Comparison of ENCODE assay signal across 10 cellular contexts in the genomic region with DNA sequence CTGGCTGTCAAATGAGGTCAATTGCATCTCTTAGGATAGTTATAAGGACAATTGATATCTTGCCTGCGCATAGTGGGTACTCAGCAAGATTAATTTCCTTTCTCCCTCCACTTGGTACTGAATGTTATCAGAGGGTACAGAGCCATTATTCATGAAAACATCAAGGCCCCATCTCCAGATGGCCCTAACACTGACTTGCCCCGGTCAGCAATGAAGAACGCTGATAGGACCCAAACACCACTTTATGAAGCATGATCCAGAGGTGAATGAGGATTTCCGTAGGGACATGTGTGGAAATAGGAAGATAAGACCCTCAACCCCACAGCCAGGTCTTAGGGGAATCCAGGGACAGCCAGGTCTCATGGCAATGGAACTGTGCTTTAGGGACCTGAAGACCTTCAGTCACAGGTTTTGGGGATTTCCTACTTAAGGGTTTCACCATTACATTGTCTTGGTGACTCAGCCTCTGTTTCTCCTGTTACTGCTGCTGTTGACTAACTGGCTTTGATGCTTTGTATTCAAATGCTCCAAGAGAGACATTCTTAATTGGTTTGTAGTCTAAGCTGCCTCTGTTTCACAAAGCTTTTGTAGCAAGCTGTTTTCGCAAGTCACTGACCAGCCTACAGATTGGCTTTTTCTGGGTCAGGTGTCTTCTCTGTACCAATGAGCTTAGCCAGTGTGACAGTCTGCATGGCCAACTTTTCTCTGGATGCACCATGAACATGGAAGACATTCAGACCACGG.
A peak's percentile ranks its signal among the peaks of the same experiment; 100 is the strongest.
DNase-seq lines count a peak whose midpoint lies in the region; ATAC-seq lines count a peak whose summit lies in the region.
"Had no signal": no experiment of that assay in that cellular context is flagged by ENCODE, and none has a peak within 500 bp of the region (broad histone marks: within the 10 kb centered on the region; RNA-seq: fewer than 3 reads in every experiment).

No MANE protein-coding gene starts in this region.

- ATAC-seq in HG03095 (IDR thresholded peaks at IDR 0.05; ENCODE audit: unreplicated experiment) = peak; percentile 56
- ATAC-seq: gastroesophageal sphincter had no signal

- peak; percentile 7 for DNase-seq in NK-92 treated with Interleukin-12 subunit alpha and Interleukin-12 subunit beta, amount 100 ng/mL, for 24 hours (lab: John Stamatoyannopoulos, UW)
- no peak for DNase-seq in NK-92 (lab: John Stamatoyannopoulos, UW; ENCODE audit: unreplicated experiment)
- peak; percentile 33 for DNase-seq in activated naive CD4-positive, alpha-beta T cell treated with anti-CD3 and anti-CD28 coated beads, Interleukin-2, amount 50 U/mL, for 16 hours
- DNase-seq in stimulated activated CD4-positive, alpha-beta T cell treated with anti-CD3 and anti-CD28 coated beads, Interleukin-12 subunit alpha, Interleukin-12 subunit beta, amount 100 ng/mL, for 48 hours (ENCODE audit: low read depth in 2 of 3, low spot score in 1 of 3) = peak in 2 of 3 donors; percentile 27
- no peak for DNase-seq in epidermal melanocyte (ENCODE audit: insufficient read length, low spot score)
- DNase-seq in NCI-H2227 treated with DMSO at 0.1 percent for 48 hours (lab: John Stamatoyannopoulos, UW) = no peak
- no peak for DNase-seq in NCI-H2171 (lab: John Stamatoyannopoulos, UW)
- DNase-seq: activated gamma-delta T cell treated with Interleukin-2 at 50 U/mL for 16 hours had no signal

Comparison
In these comparisons a context has a peak if more than half of its experiments do, and no peak if none do; other contexts are left out.
1. DNase-seq: peak in NK-92 treated with Interleukin-12 subunit alpha and Interleukin-12 subunit beta, amount 100 ng/mL, for 24 hours (single experiment), activated naive CD4-positive, alpha-beta T cell treated with anti-CD3 and anti-CD28 coated beads, Interleukin-2, amount 50 U/mL, for 16 hours (single experiment) and stimulated activated CD4-positive, alpha-beta T cell treated with anti-CD3 and anti-CD28 coated beads, Interleukin-12 subunit alpha, Interleukin-12 subunit beta, amount 100 ng/mL, for 48 hours (2 of 3); none in NK-92 (single experiment), epidermal melanocyte (single experiment), NCI-H2227 treated with DMSO at 0.1 percent for 48 hours (single experiment) and NCI-H2171 (single experiment).